1 cellular context compared by ENCODE assay signal in the genomic region with DNA sequence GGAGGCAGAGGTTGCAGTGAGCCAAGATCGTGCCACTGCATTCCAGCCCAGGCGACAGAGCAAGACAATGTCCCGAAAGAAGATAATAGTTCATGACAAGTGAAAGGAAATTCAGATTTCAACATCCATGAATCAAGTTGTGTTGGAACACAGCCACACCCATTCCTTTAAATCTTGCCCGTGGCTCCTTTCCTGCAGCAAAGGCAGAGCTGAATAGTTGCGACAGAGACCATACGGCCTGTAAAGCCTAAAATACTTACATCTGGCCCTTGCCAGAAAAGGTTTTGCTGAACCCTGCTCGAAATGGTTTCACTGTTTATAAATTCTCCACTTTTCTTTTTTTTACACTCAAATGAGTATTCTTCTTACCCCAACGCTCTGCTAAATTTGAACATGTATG.
TF ChIP-seq lines count a peak whose summit lies in the region.

No MANE protein-coding gene starts in this region.

TF ChIP-seq in IMR-90, 13 proteins besides CTCF, POLR2A, EP300 and RAD21:
- TF ChIP-seq NFE2L2 (IDR thresholded peaks at IDR 0.05; ENCODE audit: low read depth, low read length) = no peak
- TF ChIP-seq CEBPB (IDR thresholded peaks at IDR 0.05; ENCODE audit: low read depth, low read length) = peak; percentile 36; the same call in 1 of the 2 replicates
TF ChIP-seq in IMR-90: peak in this region for 1.
